ENCODE assay signal across 8 cellular contexts in genomic region chr20:50762435-50763201, GRCh38. TPM values are rescaled to one million over a fixed set of nuclear protein-coding genes. Genes with fewer than 3 reads are reported as not detected.
DNase-seq lines count a peak whose midpoint lies in the region; ATAC-seq and TF ChIP-seq lines count a peak whose summit lies in the region.

No MANE protein-coding gene starts in this region.

- no peak for TF ChIP-seq CTCF in VCaP (conservative IDR thresholded peaks at IDR 0.05)

- peak; percentile 51 for DNase-seq in GM03348 (ENCODE audit: low spot score)
- DNase-seq in left cardiac atrium, result peak; percentile 76
- peak; percentile 90 for DNase-seq in renal cortical epithelial cell (ENCODE audit: low read depth)
- DNase-seq in NK-92 (lab: John Stamatoyannopoulos, UW; ENCODE audit: unreplicated experiment), result no peak
- no peak for DNase-seq in activated T-cell treated with anti-CD3 and anti-CD28 coated beads for 4 hours

- peak; percentile 91 to 96 for ATAC-seq in left cardiac atrium
- ATAC-seq in HG02642 (IDR thresholded peaks at IDR 0.05; ENCODE audit: poor library complexity, unreplicated experiment), result no peak
- no peak for ATAC-seq in GM21723 (IDR thresholded peaks at IDR 0.05; ENCODE audit: unreplicated experiment)

- intact Hi-C loops in left cardiac atrium (cut with DNase I), result no loop called here

- H3K27ac ChIP-seq in VCaP, result peak overlapping the region; percentile 54

RNA-seq across cellular contexts. Expression of gene PARD6B, which starts 31.2 kb away (rescaled TPM):
- total RNA-seq in left cardiac atrium (1 to 10 TPM; 3.2 to 4.6 TPM), renal cortical epithelial cell (31.3 and 57.4 TPM in 2 replicates)

RNA-seq across cellular contexts. Expression of gene BCAS4, which starts 32.2 kb away (rescaled TPM):
- total RNA-seq in left cardiac atrium (1 to 10 TPM; 1.2 to 3.3 TPM), renal cortical epithelial cell (5.7 and 7.1 TPM in 2 replicates)

Comparison
In these comparisons a context has a peak if more than half of its experiments do, and no peak if none do; other contexts are left out.
1. DNase-seq: peak in GM03348 (single experiment), left cardiac atrium (single experiment) and renal cortical epithelial cell (single experiment); none in NK-92 (single experiment) and activated T-cell treated with anti-CD3 and anti-CD28 coated beads for 4 hours (single experiment).
2. ATAC-seq: peak in left cardiac atrium (2 of 2); none in HG02642 (single experiment) and GM21723 (single experiment).